1 cellular context compared by ENCODE assay signal in the genomic region with DNA sequence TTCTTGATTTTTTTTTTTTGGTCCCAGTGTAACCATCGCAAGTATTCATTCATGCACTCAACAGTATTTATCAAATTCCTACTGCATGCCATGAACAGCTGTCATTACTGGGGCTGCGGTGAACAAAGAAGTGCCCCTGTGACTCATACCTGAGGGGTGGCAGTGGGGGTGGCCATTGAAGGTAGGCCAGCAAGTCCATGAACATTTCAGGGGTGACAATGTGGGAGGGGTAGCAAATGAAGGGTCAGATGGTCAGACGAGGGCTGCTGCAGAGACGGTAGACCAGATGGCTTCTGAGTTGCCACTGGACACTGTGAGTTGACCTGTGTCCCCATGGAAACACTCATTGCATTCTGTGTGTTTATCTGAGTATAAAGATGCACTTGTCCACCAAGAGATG.
TF ChIP-seq lines count a peak whose summit lies in the region.

No MANE protein-coding gene starts in this region.

TF ChIP-seq in SK-N-SH treated with all-trans-retinoic acid at 6 μM for 48 hours, 23 proteins besides CTCF, POLR2A, EP300 and RAD21 (continued from another document):
- TF ChIP-seq, protein P1, sequence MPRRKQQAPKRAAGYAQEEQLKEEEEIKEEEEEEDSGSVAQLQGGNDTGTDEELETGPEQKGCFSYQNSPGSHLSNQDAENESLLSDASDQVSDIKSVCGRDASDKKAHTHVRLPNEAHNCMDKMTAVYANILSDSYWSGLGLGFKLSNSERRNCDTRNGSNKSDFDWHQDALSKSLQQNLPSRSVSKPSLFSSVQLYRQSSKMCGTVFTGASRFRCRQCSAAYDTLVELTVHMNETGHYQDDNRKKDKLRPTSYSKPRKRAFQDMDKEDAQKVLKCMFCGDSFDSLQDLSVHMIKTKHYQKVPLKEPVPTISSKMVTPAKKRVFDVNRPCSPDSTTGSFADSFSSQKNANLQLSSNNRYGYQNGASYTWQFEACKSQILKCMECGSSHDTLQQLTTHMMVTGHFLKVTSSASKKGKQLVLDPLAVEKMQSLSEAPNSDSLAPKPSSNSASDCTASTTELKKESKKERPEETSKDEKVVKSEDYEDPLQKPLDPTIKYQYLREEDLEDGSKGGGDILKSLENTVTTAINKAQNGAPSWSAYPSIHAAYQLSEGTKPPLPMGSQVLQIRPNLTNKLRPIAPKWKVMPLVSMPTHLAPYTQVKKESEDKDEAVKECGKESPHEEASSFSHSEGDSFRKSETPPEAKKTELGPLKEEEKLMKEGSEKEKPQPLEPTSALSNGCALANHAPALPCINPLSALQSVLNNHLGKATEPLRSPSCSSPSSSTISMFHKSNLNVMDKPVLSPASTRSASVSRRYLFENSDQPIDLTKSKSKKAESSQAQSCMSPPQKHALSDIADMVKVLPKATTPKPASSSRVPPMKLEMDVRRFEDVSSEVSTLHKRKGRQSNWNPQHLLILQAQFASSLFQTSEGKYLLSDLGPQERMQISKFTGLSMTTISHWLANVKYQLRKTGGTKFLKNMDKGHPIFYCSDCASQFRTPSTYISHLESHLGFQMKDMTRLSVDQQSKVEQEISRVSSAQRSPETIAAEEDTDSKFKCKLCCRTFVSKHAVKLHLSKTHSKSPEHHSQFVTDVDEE (CRISPR knock-in tag; IDR thresholded peaks at IDR 0.05), result no peak
- TF ChIP-seq, protein P2, sequence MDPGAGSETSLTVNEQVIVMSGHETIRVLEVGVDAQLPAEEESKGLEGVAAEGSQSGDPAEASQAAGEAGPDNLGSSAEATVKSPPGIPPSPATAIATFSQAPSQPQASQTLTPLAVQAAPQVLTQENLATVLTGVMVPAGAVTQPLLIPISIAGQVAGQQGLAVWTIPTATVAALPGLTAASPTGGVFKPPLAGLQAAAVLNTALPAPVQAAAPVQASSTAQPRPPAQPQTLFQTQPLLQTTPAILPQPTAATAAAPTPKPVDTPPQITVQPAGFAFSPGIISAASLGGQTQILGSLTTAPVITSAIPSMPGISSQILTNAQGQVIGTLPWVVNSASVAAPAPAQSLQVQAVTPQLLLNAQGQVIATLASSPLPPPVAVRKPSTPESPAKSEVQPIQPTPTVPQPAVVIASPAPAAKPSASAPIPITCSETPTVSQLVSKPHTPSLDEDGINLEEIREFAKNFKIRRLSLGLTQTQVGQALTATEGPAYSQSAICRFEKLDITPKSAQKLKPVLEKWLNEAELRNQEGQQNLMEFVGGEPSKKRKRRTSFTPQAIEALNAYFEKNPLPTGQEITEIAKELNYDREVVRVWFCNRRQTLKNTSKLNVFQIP (CRISPR knock-in tag; IDR thresholded peaks at IDR 0.05; ENCODE audit: borderline replicate concordance, low read depth), result no peak
- TF ChIP-seq ZFP3 (CRISPR knock-in tag; IDR thresholded peaks at IDR 0.05), result no peak
- TF ChIP-seq ESRRG (CRISPR knock-in tag; IDR thresholded peaks at IDR 0.05), result no peak
- TF ChIP-seq, protein P3, sequence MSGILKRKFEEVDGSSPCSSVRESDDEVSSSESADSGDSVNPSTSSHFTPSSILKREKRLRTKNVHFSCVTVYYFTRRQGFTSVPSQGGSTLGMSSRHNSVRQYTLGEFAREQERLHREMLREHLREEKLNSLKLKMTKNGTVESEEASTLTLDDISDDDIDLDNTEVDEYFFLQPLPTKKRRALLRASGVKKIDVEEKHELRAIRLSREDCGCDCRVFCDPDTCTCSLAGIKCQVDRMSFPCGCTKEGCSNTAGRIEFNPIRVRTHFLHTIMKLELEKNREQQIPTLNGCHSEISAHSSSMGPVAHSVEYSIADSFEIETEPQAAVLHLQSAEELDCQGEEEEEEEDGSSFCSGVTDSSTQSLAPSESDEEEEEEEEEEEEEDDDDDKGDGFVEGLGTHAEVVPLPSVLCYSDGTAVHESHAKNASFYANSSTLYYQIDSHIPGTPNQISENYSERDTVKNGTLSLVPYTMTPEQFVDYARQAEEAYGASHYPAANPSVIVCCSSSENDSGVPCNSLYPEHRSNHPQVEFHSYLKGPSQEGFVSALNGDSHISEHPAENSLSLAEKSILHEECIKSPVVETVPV (CRISPR knock-in tag; IDR thresholded peaks at IDR 0.05), result no peak
- no peak for TF ChIP-seq ZC3H10 (CRISPR knock-in tag; IDR thresholded peaks at IDR 0.05)
TF ChIP-seq in SK-N-SH treated with all-trans-retinoic acid at 6 μM for 48 hours: peak in this region for 0.
